Comparison of ENCODE assay signal across 1 cellular context in the genomic region with DNA sequence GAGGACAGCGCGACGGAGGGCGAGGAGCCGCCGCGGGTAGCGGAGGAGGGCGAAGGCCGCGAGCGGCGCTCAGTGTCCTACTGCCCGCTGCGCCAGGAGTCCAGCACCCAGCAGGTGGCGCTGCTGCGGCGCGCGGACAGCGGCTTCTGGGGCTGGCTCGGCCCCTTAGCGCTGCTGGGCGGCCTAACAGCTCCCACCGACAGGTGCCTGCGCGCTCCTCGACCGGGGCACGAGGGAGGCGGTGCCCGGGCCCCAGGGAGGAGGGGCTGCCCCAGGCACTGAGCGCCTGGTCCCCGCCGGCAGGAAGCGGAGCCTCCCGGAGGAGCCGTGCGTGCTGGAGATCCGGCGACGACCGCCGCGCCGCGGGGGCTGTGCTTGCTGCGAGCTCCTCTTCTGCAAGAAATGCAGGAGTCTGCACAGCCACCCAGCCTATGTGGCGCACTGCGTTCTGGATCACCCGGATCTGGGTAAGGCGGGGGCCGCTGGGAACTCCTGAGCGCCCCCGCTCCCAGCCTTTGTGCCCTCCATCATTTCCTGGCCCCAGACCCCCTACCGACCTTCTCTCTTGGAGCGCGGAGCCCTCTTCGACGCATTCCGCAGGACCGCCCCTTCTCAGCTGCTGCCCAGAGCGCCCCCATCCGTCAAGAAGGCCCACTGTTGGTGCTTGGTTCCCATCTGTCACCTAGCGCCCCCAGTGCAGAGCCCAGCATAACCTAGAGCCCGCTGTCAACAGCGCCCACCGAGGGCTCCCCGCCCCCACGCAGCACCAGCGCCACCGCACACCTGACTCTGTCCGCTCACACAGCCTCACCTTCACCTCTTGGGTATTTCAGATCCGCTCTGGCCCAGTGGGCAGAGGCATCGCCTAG.
A peak's percentile ranks its signal among the peaks of the same experiment; 100 is the strongest.
TF ChIP-seq lines count a peak whose summit lies in the region.

No MANE protein-coding gene starts in this region.

TF ChIP-seq in liver, 16 proteins besides CTCF, POLR2A, EP300 and RAD21 (continued from another document):
- TF ChIP-seq EGR1 (IDR thresholded peaks at IDR 0.05; ENCODE audit: low read depth in 2 of 2): no peak
- no peak for TF ChIP-seq GABPA (IDR thresholded peaks at IDR 0.05 in 1 of 2, conservative IDR thresholded peaks at IDR 0.05 in 1 of 2)
- TF ChIP-seq SP1 (IDR thresholded peaks at IDR 0.05): peak; percentile 35
